ENCODE assay signal across 19 cellular contexts in genomic region chr10:124116771-124117510, GRCh38. TPM values are rescaled to one million over a fixed set of nuclear protein-coding genes. Genes with fewer than 3 reads are reported as not detected.
DNase-seq lines count a peak whose midpoint lies in the region; ATAC-seq and TF ChIP-seq lines count a peak whose summit lies in the region.
"Had no signal": no experiment of that assay in that cellular context is flagged by ENCODE, and none has a peak within 500 bp of the region (broad histone marks: within the 10 kb centered on the region; RNA-seq: fewer than 3 reads in every experiment).

No MANE protein-coding gene starts in this region.

- H3K27me3 ChIP-seq in SK-N-SH (ENCODE audit: insufficient read depth) (no peaks in the 10 kb centered on the region), DND-41 (ENCODE audit: insufficient read depth, low read length, poor library complexity) (no peaks in the 10 kb centered on the region)
- H3K27me3 ChIP-seq: cardiac muscle cell had no signal

- H3K36me3 ChIP-seq in SK-N-SH (replicated peaks in 1 of 2; ENCODE audit: control insufficient read depth in 1 of 2, insufficient read depth in 2 of 2, low read length in 1 of 2) (no peaks in the 10 kb centered on the region), DND-41 (ENCODE audit: insufficient read depth, low read length) (no peaks in the 10 kb centered on the region)
- H3K36me3 ChIP-seq: cardiac muscle cell, HAP-1 had no signal

- TF ChIP-seq EP300 in SK-N-SH (IDR thresholded peaks at IDR 0.05; ENCODE audit: borderline replicate concordance in 1 of 2, low read depth in 1 of 2, low read length in 1 of 2): no peak

- no peak overlapping the region for H3K4me3 Mint-ChIP-seq in stimulated activated memory B cell treated with anti-CD40 and anti-IgM and Interleukin-4, amounts not matched to agents 10 μg/mL and 1 μg/mL and 100 μg/mL, for 72 hours
- H3K4me3 Mint-ChIP-seq: activated B cell treated with CpG ODN at 0.5 μM for 24 hours; activated naive CD8-positive, alpha-beta T cell; activated T-helper 17 cell treated with anti-CD3 and anti-CD28 coated beads, Interleukin-2, amount 50 U/mL, for 72 hours; CD14-positive monocyte had no signal

- no peaks in the 10 kb centered on the region for H3K36me3 Mint-ChIP-seq in stimulated activated memory B cell treated with anti-CD40 and anti-IgM and Interleukin-4, amounts not matched to agents 10 μg/mL and 1 μg/mL and 100 μg/mL, for 72 hours
- H3K36me3 Mint-ChIP-seq: activated naive CD8-positive, alpha-beta T cell; CD14-positive monocyte had no signal

- peaks cover 0 to 6% of the 10 kb centered on the region in 2 experiments; a peak in 1 of 4 replicates for H3K4me1 ChIP-seq in SK-N-SH (ENCODE audit: control insufficient read depth in 1 of 2, insufficient read depth in 2 of 2, low read depth in 1 of 2, low read length in 1 of 2)
- H3K4me1 ChIP-seq in DND-41 (ENCODE audit: insufficient read depth, low read length): peaks cover 35% of the 10 kb centered on the region
- H3K4me1 ChIP-seq: HAP-1 had no signal

- H3K27ac ChIP-seq in SK-N-SH (ENCODE audit: low read depth in 2 of 2, low read length in 1 of 2) (no peak overlapping the region), DND-41 (ENCODE audit: low read length) (peak overlapping the region; percentile 54)
- H3K27ac ChIP-seq: cardiac muscle cell, HL-60 had no signal

- H3K4me1 Mint-ChIP-seq in stimulated activated memory B cell treated with anti-CD40 and anti-IgM and Interleukin-4, amounts not matched to agents 10 μg/mL and 1 μg/mL and 100 μg/mL, for 72 hours: peaks cover 24% of the 10 kb centered on the region
- H3K4me1 Mint-ChIP-seq: activated T-helper 17 cell treated with anti-CD3 and anti-CD28 coated beads, Interleukin-2, amount 50 U/mL, for 72 hours had no signal

- H3K9me3 ChIP-seq in SK-N-SH: no peaks in the 10 kb centered on the region
- no peaks in the 10 kb centered on the region for H3K9me3 ChIP-seq in DND-41 (ENCODE audit: insufficient read depth, low read length, severe bottlenecking)
- H3K9me3 ChIP-seq: HAP-1 had no signal

- no peaks in the 10 kb centered on the region for H3K27me3 Mint-ChIP-seq in stimulated activated memory B cell treated with anti-CD40 and anti-IgM and Interleukin-4, amounts not matched to agents 10 μg/mL and 1 μg/mL and 100 μg/mL, for 72 hours
- H3K27me3 Mint-ChIP-seq: activated B cell treated with CpG ODN at 0.5 μM for 24 hours had no signal

- H3K4me2 ChIP-seq in SK-N-SH (no peak overlapping the region), DND-41 (ENCODE audit: insufficient read depth, low read length) (no peak overlapping the region)

- ATAC-seq in SK-N-SH treated with all-trans-retinoic acid at 6 μM for 48 hours (no peak), DND-41 (ENCODE audit: insufficient read depth, low read depth) (peak; percentile 75)
- ATAC-seq in stimulated activated memory B cell treated with anti-CD40 and anti-IgM and Interleukin-4, amounts not matched to agents 10 μg/mL and 1 μg/mL and 100 μg/mL, for 72 hours: no peak
- ATAC-seq: activated T-helper 17 cell treated with anti-CD3 and anti-CD28 coated beads, Interleukin-2, amount 50 U/mL, for 72 hours had no signal

- WGBS in SK-N-SH (ENCODE audit: low lambda C conversion rate): 40% methylated on average over 11 of the region's 12 CpGs

- no peaks in the 10 kb centered on the region for H3F3A ChIP-seq in SK-N-SH (replicated peaks; ENCODE audit: insufficient read depth)

- H3K4me3 ChIP-seq in SK-N-SH (ENCODE audit: low read depth in 2 of 2, low read length in 1 of 2) (no peak overlapping the region), DND-41 (ENCODE audit: low read depth in 1 of 2, low read length in 2 of 2) (no peak overlapping the region)
- H3K4me3 ChIP-seq: cardiac muscle cell, HAP-1 had no signal

- peak; percentile 70 for DNase-seq in SK-N-SH
- DNase-seq in DND-41: peak; percentile 75
- DNase-seq in dermis blood vessel endothelial cell: peak; percentile 32
- no peak for DNase-seq in head of caudate nucleus
- no peak for DNase-seq in NCI-H187 (lab: John Stamatoyannopoulos, UW)
- DNase-seq: activated B cell treated with CpG ODN at 0.5 μM for 24 hours; cortex of kidney; glutamatergic neuron; NCI-H1417; NCI-H2171 treated with DMSO at 0.1 percent for 48 hours; stimulated activated CD8-positive, alpha-beta memory T cell treated with anti-CD3 and anti-CD28 coated beads, Interleukin-4, amount 100 ng/mL, for 48 hours had no signal

- no peak for TF ChIP-seq CTCF in SK-N-SH (IDR thresholded peaks at IDR 0.05)
- no peak for TF ChIP-seq CTCF in DND-41 (IDR thresholded peaks at IDR 0.05; ENCODE audit: borderline replicate concordance, extremely low read depth, low read length, poor library complexity, severe bottlenecking)

- no peaks in the 10 kb centered on the region for H3K9me3 Mint-ChIP-seq in stimulated activated memory B cell treated with anti-CD40 and anti-IgM and Interleukin-4, amounts not matched to agents 10 μg/mL and 1 μg/mL and 100 μg/mL, for 72 hours
- H3K9me3 Mint-ChIP-seq: activated B cell treated with CpG ODN at 0.5 μM for 24 hours; activated T-helper 17 cell treated with anti-CD3 and anti-CD28 coated beads, Interleukin-2, amount 50 U/mL, for 72 hours had no signal

- intact Hi-C loops in head of caudate nucleus (cut with DNase I): no loop called here

- POLR2A ChIA-PET in SK-N-SH (lab: Yijun Ruan, JAX): no interaction called here

- CTCF ChIA-PET in SK-N-SH (lab: Yijun Ruan, JAX): interaction anchor here (0.7 to 3.4 kb wide), 5 partner anchors 9 to 272 kb away, joined by 3 to 11 read pairs (median 3); no protein-coding TSS in a partner anchor

- H4K20me1 ChIP-seq in SK-N-SH (ENCODE audit: insufficient read depth): no peaks in the 10 kb centered on the region
- H4K20me1 ChIP-seq in DND-41 (ENCODE audit: insufficient read depth, low read length): no peaks in the 10 kb centered on the region

- no peak for TF ChIP-seq RAD21 in SK-N-SH (IDR thresholded peaks at IDR 0.05; ENCODE audit: low read length)

- peak overlapping the region; percentile 36 for H3K27ac Mint-ChIP-seq in stimulated activated memory B cell treated with anti-CD40 and anti-IgM and Interleukin-4, amounts not matched to agents 10 μg/mL and 1 μg/mL and 100 μg/mL, for 72 hours
- H3K27ac Mint-ChIP-seq: activated B cell treated with CpG ODN at 0.5 μM for 24 hours; activated naive CD8-positive, alpha-beta T cell; activated T-helper 17 cell treated with anti-CD3 and anti-CD28 coated beads, Interleukin-2, amount 50 U/mL, for 72 hours; CD14-positive monocyte had no signal

- H2AFZ ChIP-seq in SK-N-SH (ENCODE audit: low read depth): no peak overlapping the region
- 0 out of 2 replicates have a peak overlapping the region, but pooled peaks have one; percentile 13 for H2AFZ ChIP-seq in DND-41 (ENCODE audit: low read depth, low read length)

- no peaks in the 10 kb centered on the region for H3K79me2 ChIP-seq in SK-N-SH (ENCODE audit: insufficient read depth)
- H3K79me2 ChIP-seq in DND-41 (ENCODE audit: insufficient read depth, low read length): no peaks in the 10 kb centered on the region

- no peak overlapping the region for H3K9ac ChIP-seq in SK-N-SH
- peak overlapping the region; percentile 9; the same call in 1 of the 2 replicates for H3K9ac ChIP-seq in DND-41 (ENCODE audit: low read depth, low read length)

- H3K9me2 ChIP-seq in SK-N-SH: no peaks in the 10 kb centered on the region

TF ChIP-seq in SK-N-SH, 30 proteins besides CTCF, POLR2A, EP300 and RAD21:
- TF ChIP-seq GATA2 (CRISPR knock-in tag; IDR thresholded peaks at IDR 0.05): peak; percentile 83
- no peak for TF ChIP-seq MAX (IDR thresholded peaks at IDR 0.05; ENCODE audit: low read depth)
TF ChIP-seq in SK-N-SH: peak in this region for 1.

TF ChIP-seq in SK-N-SH treated with all-trans-retinoic acid at 6 μM for 48 hours, 23 proteins besides CTCF, POLR2A, EP300 and RAD21:
- TF ChIP-seq BACH2 (CRISPR knock-in tag; IDR thresholded peaks at IDR 0.05; ENCODE audit: borderline replicate concordance) (no peak), TOX (CRISPR knock-in tag; IDR thresholded peaks at IDR 0.05; ENCODE audit: borderline replicate concordance) (no peak), CSDC2 (CRISPR knock-in tag; IDR thresholded peaks at IDR 0.05) (no peak), TCF4 (CRISPR knock-in tag; IDR thresholded peaks at IDR 0.05; ENCODE audit: borderline replicate concordance) (no peak), ISL1 (CRISPR knock-in tag; IDR thresholded peaks at IDR 0.05) (no peak)

RNA-seq across cellular contexts. Expression of gene CHST15, which starts 23.5 kb away (rescaled TPM):
- 0.02 TPM in 2 replicates for polyA plus RNA-seq in SK-N-SH (2012; rRNA removed)
- 0.01 and 0.05 TPM in 2 replicates for polyA plus RNA-seq in SK-N-SH (2012; cell fraction: cytosol; rRNA removed)
- 0.02 and 0.06 TPM in 2 replicates for polyA plus RNA-seq in SK-N-SH (2012; cell fraction: nucleus; rRNA removed)
- total RNA-seq in dermis blood vessel endothelial cell: 93.0 and 99.0 TPM in 2 replicates

Comparison
In these comparisons a context has a peak if more than half of its experiments do, and no peak if none do; other contexts are left out.
1. DNase-seq: peak in SK-N-SH (single experiment), DND-41 (single experiment) and dermis blood vessel endothelial cell (single experiment); none in head of caudate nucleus (0 of 42) and NCI-H187 (0 of 2).